ENCODE assay signal across 17 cellular contexts in genomic region chr5:12413585-12413984, GRCh38.
"Had no signal": no experiment of that assay in that cellular context is flagged by ENCODE, and none has a peak within 500 bp of the region (broad histone marks: within the 10 kb centered on the region; RNA-seq: fewer than 3 reads in every experiment).

No MANE protein-coding gene starts in this region.

- H3K27ac Mint-ChIP-seq: activated CD4-positive, alpha-beta T cell treated with anti-CD3 and anti-CD28 coated beads for 36 hours; activated naive CD8-positive, alpha-beta T cell; activated T-helper 1 cell treated with anti-CD3 and anti-CD28 coated beads, Interleukin-12 subunit alpha, Interleukin-12 subunit beta, Interleukin-2, Interleukin-4 antibody, amounts not matched to agents 30 ng/mL and 10 ng/mL and 1 ng/mL, durations not matched to agents 14 hours and 24 hours and 36 hours; dendritic cell treated with granulocyte-macrophage colony-stimulating factor and Interleukin-4, amounts not matched to agents 40 ng/mL and 50 ng/mL, for 4 days had no signal

- H3K4me3 ChIP-seq: cardiac muscle cell, gastrocnemius medialis, heart left ventricle, prostate gland, tibial artery had no signal

- DNase-seq: activated CD4-positive, alpha-beta T cell treated with anti-CD3 and anti-CD28 coated beads for 36 hours; activated CD4-positive, alpha-beta T cell treated with anti-CD3 and anti-CD28 coated beads, Interleukin-2, amount 50 U/mL, for 48 hours; activated T-cell treated with anti-CD3 and anti-CD28 coated beads for 4 hours; effector CD8-positive, alpha-beta T cell; gastrocnemius medialis; heart left ventricle; left ventricle myocardium superior; right cardiac atrium; stimulated activated CD4-positive, alpha-beta T cell treated with anti-CD3 and anti-CD28 coated beads, Interleukin-2, amount 100 ng/mL, for 24 hours; stimulated activated naive CD4-positive, alpha-beta T cell treated with Interleukin-2 at 50 U/mL for 16 hours; tibial artery had no signal

- H3K4me3 Mint-ChIP-seq: activated CD4-positive, alpha-beta T cell treated with anti-CD3 and anti-CD28 coated beads for 36 hours; activated naive CD8-positive, alpha-beta T cell; activated T-helper 1 cell treated with anti-CD3 and anti-CD28 coated beads, Interleukin-12 subunit alpha, Interleukin-12 subunit beta, Interleukin-2, Interleukin-4 antibody, amounts not matched to agents 30 ng/mL and 10 ng/mL and 1 ng/mL, durations not matched to agents 14 hours and 24 hours and 36 hours; dendritic cell treated with granulocyte-macrophage colony-stimulating factor and Interleukin-4, amounts not matched to agents 40 ng/mL and 50 ng/mL, for 4 days had no signal

- H3K27me3 ChIP-seq: cardiac muscle cell, gastrocnemius medialis, heart left ventricle, tibial artery had no signal

- H3K36me3 ChIP-seq: cardiac muscle cell, gastrocnemius medialis, heart left ventricle, prostate gland, tibial artery had no signal

- H3K27ac ChIP-seq: cardiac muscle cell, gastrocnemius medialis, heart left ventricle, prostate gland, tibial artery had no signal

- H3K36me3 Mint-ChIP-seq: activated naive CD8-positive, alpha-beta T cell had no signal

- H3K4me1 Mint-ChIP-seq: activated CD4-positive, alpha-beta T cell treated with anti-CD3 and anti-CD28 coated beads for 36 hours had no signal

- H3K4me1 ChIP-seq: gastrocnemius medialis, heart left ventricle, prostate gland, tibial artery had no signal

- H3K27me3 Mint-ChIP-seq: activated CD4-positive, alpha-beta T cell treated with anti-CD3 and anti-CD28 coated beads for 36 hours; activated naive CD8-positive, alpha-beta T cell; dendritic cell treated with granulocyte-macrophage colony-stimulating factor and Interleukin-4, amounts not matched to agents 40 ng/mL and 50 ng/mL, for 4 days had no signal

- ATAC-seq: activated CD4-positive, alpha-beta T cell treated with anti-CD3 and anti-CD28 coated beads for 36 hours; esophagus mucosa; gastrocnemius medialis; heart left ventricle; left ventricle myocardium superior; right cardiac atrium had no signal
